ENCODE assay signal across 35 cellular contexts in genomic region chr12:67573456-67573855, GRCh38.
"Had no signal": no experiment of that assay in that cellular context is flagged by ENCODE, and none has a peak within 500 bp of the region (broad histone marks: within the 10 kb centered on the region; RNA-seq: fewer than 3 reads in every experiment).

No MANE protein-coding gene starts in this region.

- H3K36me3 Mint-ChIP-seq: activated CD4-positive, alpha-beta memory T cell treated with anti-CD3 and anti-CD28 coated beads for 36 hours; activated naive CD8-positive, alpha-beta T cell treated with anti-CD3 and anti-CD28 coated beads for 36 hours had no signal

- DNase-seq: activated B cell treated with CpG ODN at 0.5 μM for 24 hours; activated CD4-positive, alpha-beta memory T cell treated with anti-CD3 and anti-CD28 coated beads for 36 hours; activated CD4-positive, alpha-beta T cell treated with anti-CD3 and anti-CD28 coated beads for 4 hours; activated CD4-positive, alpha-beta T cell treated with anti-CD3 and anti-CD28 coated beads, Interleukin-2, amount 10 ng/mL, durations not matched to agents 24 days and 14 days; activated CD4-positive, alpha-beta T cell treated with anti-CD3 and anti-CD28 coated beads, Interleukin-2, amount 50 U/mL, for 1 hour; activated CD4-positive, alpha-beta T cell treated with anti-CD3 and anti-CD28 coated beads, Interleukin-2, amount 50 U/mL, for 4 hours; activated CD4-positive, CD25-positive, alpha-beta regulatory T cell treated with anti-CD3 and anti-CD28 coated beads, Interleukin-2, amount 50 U/mL, for 72 hours; activated CD8-positive, alpha-beta memory T cell treated with anti-CD3 and anti-CD28 coated beads, Interleukin-2, amount 10 ng/mL, durations not matched to agents 7 days and 5 days; activated CD8-positive, alpha-beta memory T cell treated with anti-CD3 and anti-CD28 coated beads, Interleukin-2, amount 50 U/mL, for 48 hours; activated CD8-positive, alpha-beta T cell treated with anti-CD3 and anti-CD28 coated beads for 36 hours; activated effector memory CD4-positive, alpha-beta T cell treated with anti-CD3 and anti-CD28 coated beads, Interleukin-2, amount 50 U/mL, for 16 hours; activated gamma-delta T cell treated with Interleukin-2 at 50 U/mL for 16 hours; activated naive CD4-positive, alpha-beta T cell; activated naive CD4-positive, alpha-beta T cell treated with anti-CD3 and anti-CD28 coated beads for 36 hours; activated naive CD4-positive, alpha-beta T cell treated with anti-CD3 and anti-CD28 coated beads, Interleukin-2, amount 50 U/mL, for 16 hours; activated naive CD8-positive, alpha-beta T cell treated with anti-CD3 and anti-CD28 coated beads for 36 hours; activated T-cell treated with anti-CD3 and anti-CD28 coated beads, Interleukin-2, amount 50 U/mL, for 24 hours; activated T-cell treated with anti-CD3 and anti-CD28 coated beads, Interleukin-2, amount 50 U/mL, for 48 hours; adrenal gland; amniotic stem cell; aorta; body of pancreas; brain microvascular endothelial cell; central memory CD4-positive, alpha-beta T cell; T-helper 1 cell; T-helper 2 cell; T-helper 9 cell had no signal

- H3K4me1 ChIP-seq: adrenal gland, body of pancreas, breast epithelium had no signal

- H3K9me3 Mint-ChIP-seq: activated CD8-positive, alpha-beta T cell treated with anti-CD3 and anti-CD28 coated beads for 36 hours; activated naive CD4-positive, alpha-beta T cell treated with anti-CD3 and anti-CD28 coated beads for 36 hours; activated T-helper 2 cell treated with anti-CD3 and anti-CD28 coated beads, Interferon-gamma antibody, Interleukin-2, Interleukin-4, amounts not matched to agents 10 μg/mL and 5 μg/mL and 100 μg/mL, durations not matched to agents 14 hours and 24 hours and 36 hours had no signal

- H3K27me3 Mint-ChIP-seq: activated B cell treated with CpG ODN at 0.5 μM for 24 hours; activated CD4-positive, alpha-beta memory T cell treated with anti-CD3 and anti-CD28 coated beads for 36 hours; activated naive CD8-positive, alpha-beta T cell treated with anti-CD3 and anti-CD28 coated beads for 36 hours; activated T-cell treated with anti-CD3 and anti-CD28 coated beads, Interleukin-2, amount 50 U/mL, for 24 hours had no signal

- FAIRE-seq: astrocyte, TTC549 had no signal

- H3K27me3 ChIP-seq: adrenal gland, body of pancreas, brain microvascular endothelial cell, breast epithelium had no signal

- H3K27ac ChIP-seq: adrenal gland, body of pancreas, brain microvascular endothelial cell, breast epithelium, VCaP had no signal

- H3K4me3 ChIP-seq: adrenal gland, body of pancreas, breast epithelium had no signal

- H3K27ac Mint-ChIP-seq: activated B cell treated with CpG ODN at 0.5 μM for 24 hours; activated CD4-positive, alpha-beta memory T cell treated with anti-CD3 and anti-CD28 coated beads for 36 hours; activated CD4-positive, alpha-beta T cell treated with anti-CD3 and anti-CD28 coated beads, Interleukin-2, amount 10 ng/mL, durations not matched to agents 24 days and 14 days; activated CD8-positive, alpha-beta memory T cell treated with anti-CD3 and anti-CD28 coated beads, Interleukin-2, amount 10 ng/mL, durations not matched to agents 7 days and 5 days; activated CD8-positive, alpha-beta T cell treated with anti-CD3 and anti-CD28 coated beads for 36 hours; activated naive CD4-positive, alpha-beta T cell treated with anti-CD3 and anti-CD28 coated beads for 36 hours; activated naive CD4-positive, alpha-beta T cell treated with anti-CD3 and anti-CD28 coated beads, Interleukin-2, amount 50 U/mL, for 72 hours; activated naive CD8-positive, alpha-beta T cell treated with anti-CD3 and anti-CD28 coated beads for 36 hours; activated T-cell treated with anti-CD3 and anti-CD28 coated beads, Interleukin-2, amount 50 U/mL, for 24 hours; activated T-helper 2 cell treated with anti-CD3 and anti-CD28 coated beads, Interferon-gamma antibody, Interleukin-2, Interleukin-4, amounts not matched to agents 10 μg/mL and 5 μg/mL and 100 μg/mL, durations not matched to agents 14 hours and 24 hours and 36 hours; T-helper 1 cell treated with Interleukin-12 subunit alpha and Interleukin-12 subunit beta and Interleukin-4 antibody, amounts not matched to agents 30 μg/mL and 1 μg/mL, for 36 hours; T-helper 2 cell treated with Interferon-gamma antibody and Interleukin-4, amounts not matched to agents 5 μg/mL and 100 μg/mL, for 36 hours had no signal

- ATAC-seq: activated CD8-positive, alpha-beta memory T cell treated with anti-CD3 and anti-CD28 coated beads, Interleukin-2, amount 10 ng/mL, durations not matched to agents 7 days and 5 days; activated CD8-positive, alpha-beta T cell treated with anti-CD3 and anti-CD28 coated beads for 36 hours; activated naive CD4-positive, alpha-beta T cell treated with anti-CD3 and anti-CD28 coated beads, Interleukin-2, amount 50 U/mL, for 72 hours; body of pancreas had no signal

- H3K9me3 ChIP-seq: adrenal gland, body of pancreas, breast epithelium had no signal

- H3K4me3 Mint-ChIP-seq: activated B cell treated with CpG ODN at 0.5 μM for 24 hours; activated CD4-positive, alpha-beta memory T cell treated with anti-CD3 and anti-CD28 coated beads for 36 hours; activated CD4-positive, alpha-beta T cell treated with anti-CD3 and anti-CD28 coated beads, Interleukin-2, amount 10 ng/mL, durations not matched to agents 24 days and 14 days; activated CD8-positive, alpha-beta memory T cell treated with anti-CD3 and anti-CD28 coated beads, Interleukin-2, amount 10 ng/mL, durations not matched to agents 7 days and 5 days; activated CD8-positive, alpha-beta T cell treated with anti-CD3 and anti-CD28 coated beads for 36 hours; activated naive CD4-positive, alpha-beta T cell treated with anti-CD3 and anti-CD28 coated beads for 36 hours; activated naive CD8-positive, alpha-beta T cell treated with anti-CD3 and anti-CD28 coated beads for 36 hours; activated T-cell treated with anti-CD3 and anti-CD28 coated beads, Interleukin-2, amount 50 U/mL, for 24 hours; T-helper 1 cell treated with Interleukin-12 subunit alpha and Interleukin-12 subunit beta and Interleukin-4 antibody, amounts not matched to agents 30 μg/mL and 1 μg/mL, for 36 hours; T-helper 2 cell treated with Interferon-gamma antibody and Interleukin-4, amounts not matched to agents 5 μg/mL and 100 μg/mL, for 36 hours had no signal

- H3K36me3 ChIP-seq: adrenal gland, brain microvascular endothelial cell, breast epithelium had no signal
